26 cellular contexts compared by ENCODE assay signal in genomic region chr1:175755516-175755915, GRCh38. TPM values are rescaled to one million over a fixed set of nuclear protein-coding genes. Genes with fewer than 3 reads are reported as not detected.
DNase-seq lines count a peak whose midpoint lies in the region; ATAC-seq and TF ChIP-seq lines count a peak whose summit lies in the region.
"Had no signal": no experiment of that assay in that cellular context is flagged by ENCODE, and none has a peak within 500 bp of the region (broad histone marks: within the 10 kb centered on the region; RNA-seq: fewer than 3 reads in every experiment).

No MANE protein-coding gene starts in this region.

- DNase-seq in astrocyte of the hippocampus (ENCODE audit: low read depth, low spot score) (peak; percentile 7), superior temporal gyrus (ENCODE audit: extremely low spot score) (peak; percentile 66), type B pancreatic cell (ENCODE audit: extremely low spot score, unreplicated experiment) (no peak)
- DNase-seq: 8988T; ACHN; BE2C; C1 segment of cervical spinal cord; CD4-positive, alpha-beta memory T cell; CD4-positive, CD25-positive, alpha-beta regulatory T cell; CD8-positive, alpha-beta memory T cell; COR-L47; DMS 273 treated with DMSO at 0.1 percent for 48 hours; DMS153; DMS53; DMS79; DND-41; EL; GDM1 had no signal

- H3K27ac Mint-ChIP-seq in brain = peak overlapping the region in 4 of 5 experiments; percentile 10 to 90 (median 26)
- no peak overlapping the region for H3K27ac Mint-ChIP-seq in type B pancreatic cell
- H3K27ac Mint-ChIP-seq: CD14-positive monocyte; CD4-positive, alpha-beta memory T cell; CD4-positive, CD25-positive, alpha-beta regulatory T cell; CD8-positive, alpha-beta memory T cell had no signal

- H3K36me3 Mint-ChIP-seq in brain (no peaks in the 10 kb centered on the region), type B pancreatic cell (no peaks in the 10 kb centered on the region)
- H3K36me3 Mint-ChIP-seq: CD14-positive monocyte; CD4-positive, alpha-beta memory T cell; CD4-positive, CD25-positive, alpha-beta regulatory T cell; CD8-positive, alpha-beta memory T cell had no signal

- TF ChIP-seq CTCF in brain (conservative IDR thresholded peaks at IDR 0.05) (no peak), type B pancreatic cell (conservative IDR thresholded peaks at IDR 0.05) (no peak)

- no peak overlapping the region for H3K4me3 Mint-ChIP-seq in brain
- no peak overlapping the region for H3K4me3 Mint-ChIP-seq in type B pancreatic cell
- H3K4me3 Mint-ChIP-seq: CD14-positive monocyte; CD4-positive, alpha-beta memory T cell; CD4-positive, CD25-positive, alpha-beta regulatory T cell; CD8-positive, alpha-beta memory T cell had no signal

- H3K27me3 Mint-ChIP-seq in brain (peaks cover 27% of the 10 kb centered on the region), type B pancreatic cell (peaks cover 39% of the 10 kb centered on the region)
- H3K27me3 Mint-ChIP-seq: CD4-positive, CD25-positive, alpha-beta regulatory T cell had no signal

- no peaks in the 10 kb centered on the region for H3K9me3 Mint-ChIP-seq in brain
- no peaks in the 10 kb centered on the region for H3K9me3 Mint-ChIP-seq in type B pancreatic cell
- H3K9me3 Mint-ChIP-seq: CD4-positive, alpha-beta memory T cell; CD8-positive, alpha-beta memory T cell had no signal

- no peak for ATAC-seq in HG03139 (IDR thresholded peaks at IDR 0.05; ENCODE audit: unreplicated experiment)
- ATAC-seq: GM12878 had no signal

- peaks cover 35% of the 10 kb centered on the region for H3K4me1 Mint-ChIP-seq in brain
- no peaks in the 10 kb centered on the region for H3K4me1 Mint-ChIP-seq in type B pancreatic cell (ENCODE audit: unreplicated experiment)
- H3K4me1 Mint-ChIP-seq: CD14-positive monocyte; CD4-positive, CD25-positive, alpha-beta regulatory T cell; CD8-positive, alpha-beta memory T cell had no signal

RNA-seq across cellular contexts. Expression of gene TNR, which starts 12.1 kb away (rescaled TPM):
- polyA plus RNA-seq in brain (ENCODE audit: insufficient read depth, low read depth, low replicate concordance) = 13.6 TPM
- 1.4 and 1.6 TPM in 2 replicates for total RNA-seq in type B pancreatic cell (ENCODE audit: low replicate concordance)
- total RNA-seq: A673; CD4-positive, alpha-beta memory T cell; CD4-positive, CD25-positive, alpha-beta regulatory T cell; CD8-positive, alpha-beta memory T cell; Daoy; G401 had no signal
- polyA plus RNA-seq: AG04450; CD14-positive monocyte; CD4-positive, alpha-beta memory T cell; CD4-positive, CD25-positive, alpha-beta regulatory T cell; CD8-positive, alpha-beta memory T cell had no signal
